In the genomic region with DNA sequence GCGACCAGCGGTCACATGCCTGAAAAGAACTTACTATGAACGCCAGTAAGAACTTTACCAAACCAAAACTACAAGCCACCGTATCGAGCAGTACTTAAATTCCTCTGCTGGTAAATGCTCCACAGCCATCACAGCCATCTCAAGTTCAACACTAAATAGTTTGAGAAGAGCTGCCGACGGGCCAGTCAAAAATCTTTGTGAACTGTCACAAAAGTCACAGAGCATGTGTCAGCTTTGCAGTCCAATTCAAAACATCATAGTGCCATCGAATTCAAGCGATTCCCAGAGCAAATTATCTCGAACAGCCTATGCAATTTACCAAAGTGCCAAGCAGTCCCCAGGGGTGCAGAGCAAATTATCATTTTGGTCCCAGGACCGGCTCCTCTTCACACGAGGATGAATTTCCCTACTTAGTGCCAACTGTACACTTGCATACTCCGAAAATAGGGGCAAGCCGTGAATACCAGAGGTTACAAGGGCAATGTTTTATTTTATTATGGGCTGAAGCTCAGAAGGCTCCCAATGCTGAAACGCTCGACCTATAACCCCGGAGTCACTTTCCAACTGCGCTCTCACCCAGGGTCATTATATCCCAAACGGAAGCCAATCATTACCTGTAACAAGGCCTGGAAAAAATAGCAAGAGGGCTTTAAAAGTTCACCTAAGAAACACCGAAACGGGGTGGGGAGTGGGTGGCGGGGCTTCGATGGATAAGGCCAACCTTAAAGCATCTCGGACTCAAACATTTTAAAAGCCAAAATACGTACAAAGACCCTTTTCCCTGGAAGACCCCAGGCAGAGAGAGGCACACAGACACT, we compare ENCODE assay signal across 8 cellular contexts. TPM values are rescaled to one million over a fixed set of nuclear protein-coding genes. Genes with fewer than 3 reads are reported as not detected.
DNase-seq lines count a peak whose midpoint lies in the region; ATAC-seq and TF ChIP-seq lines count a peak whose summit lies in the region.

No MANE protein-coding gene starts in this region.

- TF ChIP-seq CTCF in right lobe of liver (IDR thresholded peaks at IDR 0.05) (no peak), thoracic aorta (IDR thresholded peaks at IDR 0.05) (no peak)

- H3K36me3 Mint-ChIP-seq in activated T-cell treated with anti-CD3 and anti-CD28 coated beads, Interleukin-2, amount 50 U/mL, for 24 hours (ENCODE audit: low read depth): peaks cover 3% of the 10 kb centered on the region

- H3K27me3 Mint-ChIP-seq in activated T-cell treated with anti-CD3 and anti-CD28 coated beads, Interleukin-2, amount 50 U/mL, for 24 hours: peaks cover 46% of the 10 kb centered on the region

- 1% methylated on average over 25 of the region's 25 CpGs for WGBS in right lobe of liver (ENCODE audit: insufficient coverage, low coverage, low lambda C conversion rate, missing lambda C conversion rate)

- H3K4me1 ChIP-seq in NT2/D1 (ENCODE audit: insufficient read depth, insufficient read length) (peaks cover 3% of the 10 kb centered on the region), right lobe of liver (peaks cover 0 to 8% (median 0%) of the 10 kb centered on the region in 4 donors), thoracic aorta (ENCODE audit: control insufficient read depth in 1 of 2, low read depth in 2 of 2) (peaks cover 7 to 25% of the 10 kb centered on the region in 2 donors)

- no peak overlapping the region for H3K27ac Mint-ChIP-seq in activated T-cell treated with anti-CD3 and anti-CD28 coated beads, Interleukin-2, amount 50 U/mL, for 24 hours

- DNase-seq in activated T-cell treated with anti-CD3 and anti-CD28 coated beads, Interleukin-2, amount 50 U/mL, for 24 hours: peak; percentile 32
- no peak for DNase-seq in activated T-cell treated with anti-CD3 and anti-CD28 coated beads, Interleukin-2, amount 50 U/mL, for 1 hour
- DNase-seq in NT2/D1 (ENCODE audit: low read depth, low spot score) (peak; percentile 44), cerebellum (ENCODE audit: low spot score) (peak; percentile 16), right lobe of liver (peak in 2 of 3 donors; percentile 20 to 56), thoracic aorta (ENCODE audit: low spot score) (no peak), ecto neural progenitor cell (ENCODE audit: low spot score) (no peak)

- H3K27ac ChIP-seq in right lobe of liver (peak overlapping the region; percentile 88 to 100 (median 99)), thoracic aorta (peak overlapping the region; percentile 98 to 100)

- intact Hi-C loops in right lobe of liver (cut with DNase I): no loop called here

- TF ChIP-seq POLR2A in right lobe of liver (IDR thresholded peaks at IDR 0.05): no peak

- ATAC-seq in right lobe of liver (peak; percentile 32 to 50 (median 44)), thoracic aorta (ENCODE audit: insufficient number of reproducible peaks, low FRiP score, low read depth) (peak; percentile 6), GM19328 (IDR thresholded peaks at IDR 0.05; ENCODE audit: unreplicated experiment) (no peak)

- H3K27me3 ChIP-seq in NT2/D1 (ENCODE audit: insufficient read depth, insufficient read length) (no peaks in the 10 kb centered on the region), right lobe of liver (no peaks in the 10 kb centered on the region), thoracic aorta (replicated peaks; ENCODE audit: insufficient read depth) (no peaks in the 10 kb centered on the region)

- peaks cover 7% of the 10 kb centered on the region for H3K36me3 ChIP-seq in NT2/D1 (ENCODE audit: insufficient read depth, insufficient read length, low read length)
- no peaks in the 10 kb centered on the region for H3K36me3 ChIP-seq in right lobe of liver
- H3K36me3 ChIP-seq in thoracic aorta: no peaks in the 10 kb centered on the region

- H3K9me3 ChIP-seq in NT2/D1 (ENCODE audit: insufficient read depth, low read length) (no peaks in the 10 kb centered on the region), right lobe of liver (no peaks in the 10 kb centered on the region), thoracic aorta (no peaks in the 10 kb centered on the region)

- H3K4me1 Mint-ChIP-seq in activated T-cell treated with anti-CD3 and anti-CD28 coated beads, Interleukin-2, amount 50 U/mL, for 24 hours (ENCODE audit: low read depth): peaks cover 23% of the 10 kb centered on the region

- peak overlapping the region; percentile 85 for H3K4me3 Mint-ChIP-seq in activated T-cell treated with anti-CD3 and anti-CD28 coated beads, Interleukin-2, amount 50 U/mL, for 24 hours

- H3K4me3 ChIP-seq in NT2/D1 (ENCODE audit: insufficient read length, low read depth) (peak overlapping the region; percentile 97), right lobe of liver (peak overlapping the region; percentile 80 to 89 (median 86)), thoracic aorta (peak overlapping the region; percentile 91)

- H3K9me3 Mint-ChIP-seq in activated T-cell treated with anti-CD3 and anti-CD28 coated beads, Interleukin-2, amount 50 U/mL, for 24 hours: no peaks in the 10 kb centered on the region

- peak overlapping the region; percentile 98 for H3K9ac ChIP-seq in NT2/D1 (ENCODE audit: insufficient read length, low read depth)

RNA-seq across cellular contexts. Expression of a gene that starts 1.1 kb away (rescaled TPM):
- total RNA-seq in cerebellum (68.2 TPM), right lobe of liver (10 to 100 TPM; 19.9 to 32.5 (median 22.2) TPM), thoracic aorta (10 to 100 TPM; 39.9 to 41.5 TPM)

Comparison
In these comparisons a context has a peak if more than half of its experiments do, and no peak if none do; other contexts are left out.
1. DNase-seq: peak in activated T-cell treated with anti-CD3 and anti-CD28 coated beads, Interleukin-2, amount 50 U/mL, for 24 hours (single experiment), NT2/D1 (single experiment), cerebellum (single experiment) and right lobe of liver (2 of 3); none in activated T-cell treated with anti-CD3 and anti-CD28 coated beads, Interleukin-2, amount 50 U/mL, for 1 hour (single experiment), thoracic aorta (single experiment) and ecto neural progenitor cell (single experiment).
2. Peak in every context shown above with its lines, with median percentiles within 50 percentile points of each other: H3K4me3 ChIP-seq.